1 cellular context compared by ENCODE assay signal in the genomic region with DNA sequence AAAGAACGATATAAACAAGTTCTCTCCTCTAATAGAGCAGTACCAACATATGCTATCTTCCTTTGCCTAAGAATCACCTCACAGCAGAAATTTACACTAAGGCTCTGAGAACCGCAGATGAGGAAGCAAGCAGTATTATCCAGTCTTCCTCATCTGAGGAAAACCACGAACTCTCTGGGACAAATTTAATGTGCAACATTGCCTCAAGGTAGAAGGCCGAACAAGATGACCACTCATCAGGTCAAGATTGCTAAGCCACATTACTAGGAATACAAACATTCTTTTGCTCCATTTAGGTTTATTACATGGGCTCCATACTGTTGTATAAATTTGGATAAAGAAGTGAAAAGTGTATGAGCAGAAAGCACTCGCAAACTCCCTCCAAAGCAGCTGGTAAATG.
TF ChIP-seq lines count a peak whose summit lies in the region.

No MANE protein-coding gene starts in this region.

TF ChIP-seq in IMR-90, 13 proteins besides CTCF, POLR2A, EP300 and RAD21:
- TF ChIP-seq MAFK (IDR thresholded peaks at IDR 0.05; ENCODE audit: low read depth, low read length) (no peak), BHLHE40 (IDR thresholded peaks at IDR 0.05; ENCODE audit: low read depth, low read length) (no peak), MXI1 (IDR thresholded peaks at IDR 0.05; ENCODE audit: borderline replicate concordance, low read depth, low read length) (no peak), RCOR1 (IDR thresholded peaks at IDR 0.05; ENCODE audit: insufficient replicate concordance, low read length) (no peak), RFX5 (IDR thresholded peaks at IDR 0.05; ENCODE audit: low read depth, low read length) (no peak), SMC3 (IDR thresholded peaks at IDR 0.05; ENCODE audit: low read depth, low read length) (no peak), CHD1 (IDR thresholded peaks at IDR 0.05; ENCODE audit: low read depth, low read length) (no peak), MAZ (IDR thresholded peaks at IDR 0.05; ENCODE audit: borderline replicate concordance, low read depth, low read length) (no peak)
- TF ChIP-seq, protein P1, sequence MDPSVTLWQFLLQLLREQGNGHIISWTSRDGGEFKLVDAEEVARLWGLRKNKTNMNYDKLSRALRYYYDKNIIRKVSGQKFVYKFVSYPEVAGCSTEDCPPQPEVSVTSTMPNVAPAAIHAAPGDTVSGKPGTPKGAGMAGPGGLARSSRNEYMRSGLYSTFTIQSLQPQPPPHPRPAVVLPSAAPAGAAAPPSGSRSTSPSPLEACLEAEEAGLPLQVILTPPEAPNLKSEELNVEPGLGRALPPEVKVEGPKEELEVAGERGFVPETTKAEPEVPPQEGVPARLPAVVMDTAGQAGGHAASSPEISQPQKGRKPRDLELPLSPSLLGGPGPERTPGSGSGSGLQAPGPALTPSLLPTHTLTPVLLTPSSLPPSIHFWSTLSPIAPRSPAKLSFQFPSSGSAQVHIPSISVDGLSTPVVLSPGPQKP (IDR thresholded peaks at IDR 0.05; ENCODE audit: borderline replicate concordance, low read depth, low read length), result no peak
- TF ChIP-seq, protein P2, sequence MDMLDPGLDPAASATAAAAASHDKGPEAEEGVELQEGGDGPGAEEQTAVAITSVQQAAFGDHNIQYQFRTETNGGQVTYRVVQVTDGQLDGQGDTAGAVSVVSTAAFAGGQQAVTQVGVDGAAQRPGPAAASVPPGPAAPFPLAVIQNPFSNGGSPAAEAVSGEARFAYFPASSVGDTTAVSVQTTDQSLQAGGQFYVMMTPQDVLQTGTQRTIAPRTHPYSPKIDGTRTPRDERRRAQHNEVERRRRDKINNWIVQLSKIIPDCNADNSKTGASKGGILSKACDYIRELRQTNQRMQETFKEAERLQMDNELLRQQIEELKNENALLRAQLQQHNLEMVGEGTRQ (IDR thresholded peaks at IDR 0.05; ENCODE audit: low read depth, low read length), result no peak
